ENCODE assay signal across 36 cellular contexts in genomic region chr1:214435867-214436266, GRCh38.
"Had no signal": no experiment of that assay in that cellular context is flagged by ENCODE, and none has a peak within 500 bp of the region (broad histone marks: within the 10 kb centered on the region; RNA-seq: fewer than 3 reads in every experiment).

No MANE protein-coding gene starts in this region.

- H3K27ac Mint-ChIP-seq: activated CD4-positive, alpha-beta T cell treated with anti-CD3 and anti-CD28 coated beads for 36 hours; activated CD8-positive, alpha-beta memory T cell treated with anti-CD3 and anti-CD28 coated beads, Interleukin-2, amount 10 ng/mL, durations not matched to agents 7 days and 5 days; activated CD8-positive, alpha-beta T cell treated with anti-CD3 and anti-CD28 coated beads for 36 hours; activated naive CD8-positive, alpha-beta T cell treated with anti-CD3 and anti-CD28 coated beads for 36 hours; activated naive CD8-positive, alpha-beta T cell treated with anti-CD3 and anti-CD28 coated beads, Interleukin-2, amount 50 U/mL, for 24 hours; activated T-helper 1 cell treated with anti-CD3 and anti-CD28 coated beads, Interleukin-12 subunit alpha, Interleukin-12 subunit beta, Interleukin-2, Interleukin-4 antibody, amounts not matched to agents 30 ng/mL and 10 ng/mL and 1 ng/mL, durations not matched to agents 14 hours and 24 hours and 36 hours; dendritic cell treated with granulocyte-macrophage colony-stimulating factor and Interleukin-4, amounts not matched to agents 40 ng/mL and 50 ng/mL, for 4 days; endodermal cell; T-cell; T-helper 1 cell treated with Interleukin-12 subunit alpha and Interleukin-12 subunit beta and Interleukin-4 antibody, amounts not matched to agents 30 μg/mL and 1 μg/mL, for 36 hours had no signal

- H3K27ac ChIP-seq: adrenal gland, body of pancreas, cardiac muscle cell, coronary artery, dorsolateral prefrontal cortex, heart left ventricle had no signal

- H3K4me3 Mint-ChIP-seq: activated CD4-positive, alpha-beta T cell treated with anti-CD3 and anti-CD28 coated beads for 36 hours; activated CD8-positive, alpha-beta memory T cell treated with anti-CD3 and anti-CD28 coated beads, Interleukin-2, amount 10 ng/mL, durations not matched to agents 7 days and 5 days; activated CD8-positive, alpha-beta T cell treated with anti-CD3 and anti-CD28 coated beads for 36 hours; activated naive CD8-positive, alpha-beta T cell treated with anti-CD3 and anti-CD28 coated beads for 36 hours; activated naive CD8-positive, alpha-beta T cell treated with anti-CD3 and anti-CD28 coated beads, Interleukin-2, amount 50 U/mL, for 24 hours; activated T-helper 1 cell treated with anti-CD3 and anti-CD28 coated beads, Interleukin-12 subunit alpha, Interleukin-12 subunit beta, Interleukin-2, Interleukin-4 antibody, amounts not matched to agents 30 ng/mL and 10 ng/mL and 1 ng/mL, durations not matched to agents 14 hours and 24 hours and 36 hours; dendritic cell treated with granulocyte-macrophage colony-stimulating factor and Interleukin-4, amounts not matched to agents 40 ng/mL and 50 ng/mL, for 4 days; endodermal cell; T-cell; T-helper 1 cell treated with Interleukin-12 subunit alpha and Interleukin-12 subunit beta and Interleukin-4 antibody, amounts not matched to agents 30 μg/mL and 1 μg/mL, for 36 hours had no signal

- ATAC-seq: activated CD4-positive, alpha-beta T cell treated with anti-CD3 and anti-CD28 coated beads for 36 hours; activated CD8-positive, alpha-beta memory T cell treated with anti-CD3 and anti-CD28 coated beads, Interleukin-2, amount 10 ng/mL, durations not matched to agents 7 days and 5 days; activated CD8-positive, alpha-beta T cell treated with anti-CD3 and anti-CD28 coated beads for 36 hours; activated naive CD8-positive, alpha-beta T cell treated with anti-CD3 and anti-CD28 coated beads, Interleukin-2, amount 50 U/mL, for 24 hours; body of pancreas; esophagus mucosa; heart left ventricle; T-cell had no signal

- H3K36me3 Mint-ChIP-seq: T-cell had no signal

- H3K9me3 Mint-ChIP-seq: activated CD8-positive, alpha-beta T cell treated with anti-CD3 and anti-CD28 coated beads for 36 hours; activated naive CD8-positive, alpha-beta T cell treated with anti-CD3 and anti-CD28 coated beads for 36 hours; activated naive CD8-positive, alpha-beta T cell treated with anti-CD3 and anti-CD28 coated beads, Interleukin-2, amount 50 U/mL, for 24 hours; dendritic cell treated with granulocyte-macrophage colony-stimulating factor and Interleukin-4, amounts not matched to agents 40 ng/mL and 50 ng/mL, for 4 days; endodermal cell had no signal

- FAIRE-seq: frontal cortex had no signal

- H3K27me3 ChIP-seq: adrenal gland, body of pancreas, cardiac muscle cell, dorsolateral prefrontal cortex, heart left ventricle had no signal

- H3K27me3 Mint-ChIP-seq: activated CD8-positive, alpha-beta memory T cell treated with anti-CD3 and anti-CD28 coated beads, Interleukin-2, amount 10 ng/mL, durations not matched to agents 7 days and 5 days; activated naive CD8-positive, alpha-beta T cell treated with anti-CD3 and anti-CD28 coated beads, Interleukin-2, amount 50 U/mL, for 24 hours; dendritic cell treated with granulocyte-macrophage colony-stimulating factor and Interleukin-4, amounts not matched to agents 40 ng/mL and 50 ng/mL, for 4 days had no signal

- DNase-seq: activated CD4-positive, alpha-beta T cell treated with anti-CD3 and anti-CD28 coated beads for 36 hours; activated CD4-positive, alpha-beta T cell treated with anti-CD3 and anti-CD28 coated beads, Interleukin-2, amount 50 U/mL, for 1 hour; activated CD4-positive, alpha-beta T cell treated with anti-CD3 and anti-CD28 coated beads, Interleukin-2, amount 50 U/mL, for 48 hours; activated CD4-positive, CD25-positive, alpha-beta regulatory T cell; activated CD4-positive, CD25-positive, alpha-beta regulatory T cell treated with anti-CD3 and anti-CD28 coated beads, Interleukin-2, amount 50 U/mL, for 72 hours; activated CD8-positive, alpha-beta memory T cell treated with anti-CD3 and anti-CD28 coated beads, Interleukin-2, amount 10 ng/mL, durations not matched to agents 7 days and 5 days; activated CD8-positive, alpha-beta memory T cell treated with anti-CD3 and anti-CD28 coated beads, Interleukin-2, amount 50 U/mL, for 4 hours; activated CD8-positive, alpha-beta T cell treated with anti-CD3 and anti-CD28 coated beads for 36 hours; activated gamma-delta T cell; activated naive CD4-positive, alpha-beta T cell; activated naive CD4-positive, alpha-beta T cell treated with anti-CD3 and anti-CD28 coated beads, Interleukin-2, amount 50 U/mL, for 16 hours; activated naive CD8-positive, alpha-beta T cell treated with anti-CD3 and anti-CD28 coated beads for 36 hours; activated naive CD8-positive, alpha-beta T cell treated with anti-CD3 and anti-CD28 coated beads, Interleukin-2, amount 50 U/mL, for 24 hours; activated T-cell treated with anti-CD3 and anti-CD28 coated beads, Interleukin-2, amount 50 U/mL, for 1 hour; activated T-cell treated with anti-CD3 and anti-CD28 coated beads, Interleukin-2, amount 50 U/mL, for 48 hours; adrenal gland; amygdala; aorta; body of pancreas; central memory CD4-positive, alpha-beta T cell; cerebellar nuclear complex; dorsolateral prefrontal cortex; effector memory CD4-positive, alpha-beta T cell; endodermal cell; foreskin fibroblast; heart left ventricle; hypothalamus; T-cell; T-helper 9 cell had no signal

- H3K4me3 ChIP-seq: adrenal gland, body of pancreas, cardiac muscle cell, coronary artery, dorsolateral prefrontal cortex, heart left ventricle had no signal

- H3K36me3 ChIP-seq: adrenal gland, cardiac muscle cell, heart left ventricle had no signal

- H3K9me3 ChIP-seq: adrenal gland, body of pancreas, heart left ventricle had no signal
